Comparison of ENCODE assay signal across 22 cellular contexts in the genomic region with DNA sequence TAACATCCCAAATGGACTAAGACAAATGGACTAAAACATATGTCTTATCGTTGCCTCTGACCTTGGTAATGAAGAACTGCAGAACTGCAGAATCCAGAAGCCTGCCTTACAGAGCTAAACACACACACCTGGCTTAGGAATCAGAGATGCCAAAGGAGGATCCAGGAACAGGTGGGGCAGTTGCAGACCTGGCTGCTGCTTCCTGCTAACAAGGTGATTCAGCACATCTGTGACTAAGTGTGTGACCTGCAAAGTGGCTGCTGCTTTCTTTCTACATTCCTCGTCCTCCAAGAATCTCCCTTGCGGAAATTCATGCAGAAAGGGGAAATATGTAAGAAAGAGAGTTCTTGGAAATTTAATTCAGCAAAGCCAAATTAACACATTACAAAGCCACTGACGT.
DNase-seq lines count a peak whose midpoint lies in the region; ATAC-seq, FAIRE-seq and TF ChIP-seq lines count a peak whose summit lies in the region.
"Had no signal": no experiment of that assay in that cellular context is flagged by ENCODE, and none has a peak within 500 bp of the region (broad histone marks: within the 10 kb centered on the region; RNA-seq: fewer than 3 reads in every experiment).

No MANE protein-coding gene starts in this region.

- no peaks in the 10 kb centered on the region for H3K79me2 ChIP-seq in GM23338 (replicated peaks; ENCODE audit: insufficient read depth)

- ATAC-seq in GM23338 (no peak), heart right ventricle (no peak), pancreas (no peak)
- ATAC-seq: GM12878 had no signal

- no peak overlapping the region for H2AFZ ChIP-seq in GM23338

- peaks cover 0 to 28% (median 0%) of the 10 kb centered on the region in 11 donors for H3K9me3 ChIP-seq in heart right ventricle
- H3K9me3 ChIP-seq in pancreas = no peaks in the 10 kb centered on the region
- H3K9me3 ChIP-seq: SJSA1 had no signal

- WGBS in heart right ventricle, 2 donors = 51 to 68% methylated on average over 4 of the region's 4 CpGs
- WGBS in pancreas, 2 donors = 47 to 55% methylated on average over 4 of the region's 4 CpGs

- H3K27ac Mint-ChIP-seq in GM23338 = peak overlapping the region; percentile 81; the same call in 1 of the 2 replicates

- H3K4me1 Mint-ChIP-seq in GM23338 = peaks cover 6% of the 10 kb centered on the region

- peak; percentile 21 for DNase-seq in GM23338 (ENCODE audit: low spot score)
- DNase-seq in NCI-H510A treated with DMSO at 0.1 percent for 48 hours (lab: John Stamatoyannopoulos, UW) = peak; percentile 43
- DNase-seq in epithelial cell of esophagus (ENCODE audit: low read depth) = peak; percentile 7
- DNase-seq in islet precursor cell = peak; percentile 55
- no peak for DNase-seq in heart right ventricle
- no peak for DNase-seq in NAMALWA (ENCODE audit: low spot score)
- DNase-seq in DMS 273 treated with DMSO at 0.1 percent for 48 hours (lab: John Stamatoyannopoulos, UW) = no peak
- no peak for DNase-seq in pancreas
- DNase-seq: DMS79, EL, GDM1, NCI-H1092 treated with DMSO at 0.1 percent for 48 hours, NCI-H1436, NCI-H187, NCI-H2081 treated with DMSO at 0.1 percent for 48 hours, NCI-H526 treated with DMSO at 0.1 percent for 48 hours, Right ventricle myocardium superior, RPMI8226 had no signal

- peaks cover 5% of the 10 kb centered on the region for H3K36me3 Mint-ChIP-seq in GM23338 (ENCODE audit: low read depth)

- intact Hi-C loops in heart right ventricle (cut with DNase I) (no loop called here), pancreas (cut with DNase I) (no loop called here)

- FAIRE-seq in pancreas (lab: Jason Lieb, UNC) = no peak
- FAIRE-seq: GM12878, H54 had no signal

- H3K4me3 ChIP-seq in GM23338 (no peak overlapping the region), epithelial cell of esophagus (ENCODE audit: low read length) (no peak overlapping the region), heart right ventricle (no peak overlapping the region), pancreas (no peak overlapping the region)
- H3K4me3 ChIP-seq: GM12878, SJSA1 had no signal

- no peaks in the 10 kb centered on the region for H3F3A ChIP-seq in GM23338 (replicated peaks; ENCODE audit: low read depth)

- H3K9me2 ChIP-seq in GM23338 (ENCODE audit: insufficient read depth) = no peaks in the 10 kb centered on the region

- no peaks in the 10 kb centered on the region for H3K27me3 Mint-ChIP-seq in GM23338 (ENCODE audit: insufficient read depth, low read depth, poor library complexity)

- H3K4me1 ChIP-seq in GM23338 (ENCODE audit: insufficient read depth) = no peaks in the 10 kb centered on the region; the same call in 1 of the 2 replicates
- H3K4me1 ChIP-seq in heart right ventricle = no peaks in the 10 kb centered on the region
- no peaks in the 10 kb centered on the region for H3K4me1 ChIP-seq in pancreas
- H3K4me1 ChIP-seq: SJSA1 had no signal

- peaks cover 5% of the 10 kb centered on the region for H3K9me3 Mint-ChIP-seq in GM23338

- TF ChIP-seq CTCF in GM23338 (conservative IDR thresholded peaks at IDR 0.05; ENCODE audit: low read depth in 2 of 2) = no peak
- TF ChIP-seq CTCF in epithelial cell of esophagus (IDR thresholded peaks at IDR 0.05; ENCODE audit: insufficient read depth, low read depth, low read length, missing control alignments) = no peak
- no peak for TF ChIP-seq CTCF in heart right ventricle (IDR thresholded peaks at IDR 0.05)
- no peak for TF ChIP-seq CTCF in pancreas (IDR thresholded peaks at IDR 0.05)

- H3K36me3 ChIP-seq in GM23338 (ENCODE audit: insufficient read depth) = no peaks in the 10 kb centered on the region
- no peaks in the 10 kb centered on the region for H3K36me3 ChIP-seq in heart right ventricle
- no peaks in the 10 kb centered on the region for H3K36me3 ChIP-seq in pancreas
- H3K36me3 ChIP-seq: SJSA1 had no signal

- H3K27me3 ChIP-seq in GM23338 (ENCODE audit: insufficient read depth) = no peaks in the 10 kb centered on the region
- no peaks in the 10 kb centered on the region for H3K27me3 ChIP-seq in heart right ventricle
- no peaks in the 10 kb centered on the region for H3K27me3 ChIP-seq in pancreas
- H3K27me3 ChIP-seq: SJSA1 had no signal

- H4K20me1 ChIP-seq in GM23338 (replicated peaks; ENCODE audit: insufficient read depth) = no peaks in the 10 kb centered on the region

- no peak overlapping the region for H3K4me3 Mint-ChIP-seq in GM23338

- H3K4me2 ChIP-seq in GM23338 = no peak overlapping the region

- H3K27ac ChIP-seq in GM23338 (ENCODE audit: low read depth) = no peak overlapping the region
- H3K27ac ChIP-seq in heart right ventricle = no peak overlapping the region
- H3K27ac ChIP-seq in pancreas = no peak overlapping the region
- H3K27ac ChIP-seq: HL-60, SJSA1 had no signal

TF ChIP-seq in GM23338, 12 proteins besides CTCF, POLR2A, EP300 and RAD21:
- TF ChIP-seq EZH2 (IDR thresholded peaks at IDR 0.05; ENCODE audit: low read depth, unreplicated experiment) (no peak), ZNF331 (CRISPR knock-in tag; IDR thresholded peaks at IDR 0.05; ENCODE audit: low read depth) (no peak)
- TF ChIP-seq, protein P1, sequence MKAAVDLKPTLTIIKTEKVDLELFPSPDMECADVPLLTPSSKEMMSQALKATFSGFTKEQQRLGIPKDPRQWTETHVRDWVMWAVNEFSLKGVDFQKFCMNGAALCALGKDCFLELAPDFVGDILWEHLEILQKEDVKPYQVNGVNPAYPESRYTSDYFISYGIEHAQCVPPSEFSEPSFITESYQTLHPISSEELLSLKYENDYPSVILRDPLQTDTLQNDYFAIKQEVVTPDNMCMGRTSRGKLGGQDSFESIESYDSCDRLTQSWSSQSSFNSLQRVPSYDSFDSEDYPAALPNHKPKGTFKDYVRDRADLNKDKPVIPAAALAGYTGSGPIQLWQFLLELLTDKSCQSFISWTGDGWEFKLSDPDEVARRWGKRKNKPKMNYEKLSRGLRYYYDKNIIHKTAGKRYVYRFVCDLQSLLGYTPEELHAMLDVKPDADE (IDR thresholded peaks at IDR 0.05) = no peak
- TF ChIP-seq, protein P2, sequence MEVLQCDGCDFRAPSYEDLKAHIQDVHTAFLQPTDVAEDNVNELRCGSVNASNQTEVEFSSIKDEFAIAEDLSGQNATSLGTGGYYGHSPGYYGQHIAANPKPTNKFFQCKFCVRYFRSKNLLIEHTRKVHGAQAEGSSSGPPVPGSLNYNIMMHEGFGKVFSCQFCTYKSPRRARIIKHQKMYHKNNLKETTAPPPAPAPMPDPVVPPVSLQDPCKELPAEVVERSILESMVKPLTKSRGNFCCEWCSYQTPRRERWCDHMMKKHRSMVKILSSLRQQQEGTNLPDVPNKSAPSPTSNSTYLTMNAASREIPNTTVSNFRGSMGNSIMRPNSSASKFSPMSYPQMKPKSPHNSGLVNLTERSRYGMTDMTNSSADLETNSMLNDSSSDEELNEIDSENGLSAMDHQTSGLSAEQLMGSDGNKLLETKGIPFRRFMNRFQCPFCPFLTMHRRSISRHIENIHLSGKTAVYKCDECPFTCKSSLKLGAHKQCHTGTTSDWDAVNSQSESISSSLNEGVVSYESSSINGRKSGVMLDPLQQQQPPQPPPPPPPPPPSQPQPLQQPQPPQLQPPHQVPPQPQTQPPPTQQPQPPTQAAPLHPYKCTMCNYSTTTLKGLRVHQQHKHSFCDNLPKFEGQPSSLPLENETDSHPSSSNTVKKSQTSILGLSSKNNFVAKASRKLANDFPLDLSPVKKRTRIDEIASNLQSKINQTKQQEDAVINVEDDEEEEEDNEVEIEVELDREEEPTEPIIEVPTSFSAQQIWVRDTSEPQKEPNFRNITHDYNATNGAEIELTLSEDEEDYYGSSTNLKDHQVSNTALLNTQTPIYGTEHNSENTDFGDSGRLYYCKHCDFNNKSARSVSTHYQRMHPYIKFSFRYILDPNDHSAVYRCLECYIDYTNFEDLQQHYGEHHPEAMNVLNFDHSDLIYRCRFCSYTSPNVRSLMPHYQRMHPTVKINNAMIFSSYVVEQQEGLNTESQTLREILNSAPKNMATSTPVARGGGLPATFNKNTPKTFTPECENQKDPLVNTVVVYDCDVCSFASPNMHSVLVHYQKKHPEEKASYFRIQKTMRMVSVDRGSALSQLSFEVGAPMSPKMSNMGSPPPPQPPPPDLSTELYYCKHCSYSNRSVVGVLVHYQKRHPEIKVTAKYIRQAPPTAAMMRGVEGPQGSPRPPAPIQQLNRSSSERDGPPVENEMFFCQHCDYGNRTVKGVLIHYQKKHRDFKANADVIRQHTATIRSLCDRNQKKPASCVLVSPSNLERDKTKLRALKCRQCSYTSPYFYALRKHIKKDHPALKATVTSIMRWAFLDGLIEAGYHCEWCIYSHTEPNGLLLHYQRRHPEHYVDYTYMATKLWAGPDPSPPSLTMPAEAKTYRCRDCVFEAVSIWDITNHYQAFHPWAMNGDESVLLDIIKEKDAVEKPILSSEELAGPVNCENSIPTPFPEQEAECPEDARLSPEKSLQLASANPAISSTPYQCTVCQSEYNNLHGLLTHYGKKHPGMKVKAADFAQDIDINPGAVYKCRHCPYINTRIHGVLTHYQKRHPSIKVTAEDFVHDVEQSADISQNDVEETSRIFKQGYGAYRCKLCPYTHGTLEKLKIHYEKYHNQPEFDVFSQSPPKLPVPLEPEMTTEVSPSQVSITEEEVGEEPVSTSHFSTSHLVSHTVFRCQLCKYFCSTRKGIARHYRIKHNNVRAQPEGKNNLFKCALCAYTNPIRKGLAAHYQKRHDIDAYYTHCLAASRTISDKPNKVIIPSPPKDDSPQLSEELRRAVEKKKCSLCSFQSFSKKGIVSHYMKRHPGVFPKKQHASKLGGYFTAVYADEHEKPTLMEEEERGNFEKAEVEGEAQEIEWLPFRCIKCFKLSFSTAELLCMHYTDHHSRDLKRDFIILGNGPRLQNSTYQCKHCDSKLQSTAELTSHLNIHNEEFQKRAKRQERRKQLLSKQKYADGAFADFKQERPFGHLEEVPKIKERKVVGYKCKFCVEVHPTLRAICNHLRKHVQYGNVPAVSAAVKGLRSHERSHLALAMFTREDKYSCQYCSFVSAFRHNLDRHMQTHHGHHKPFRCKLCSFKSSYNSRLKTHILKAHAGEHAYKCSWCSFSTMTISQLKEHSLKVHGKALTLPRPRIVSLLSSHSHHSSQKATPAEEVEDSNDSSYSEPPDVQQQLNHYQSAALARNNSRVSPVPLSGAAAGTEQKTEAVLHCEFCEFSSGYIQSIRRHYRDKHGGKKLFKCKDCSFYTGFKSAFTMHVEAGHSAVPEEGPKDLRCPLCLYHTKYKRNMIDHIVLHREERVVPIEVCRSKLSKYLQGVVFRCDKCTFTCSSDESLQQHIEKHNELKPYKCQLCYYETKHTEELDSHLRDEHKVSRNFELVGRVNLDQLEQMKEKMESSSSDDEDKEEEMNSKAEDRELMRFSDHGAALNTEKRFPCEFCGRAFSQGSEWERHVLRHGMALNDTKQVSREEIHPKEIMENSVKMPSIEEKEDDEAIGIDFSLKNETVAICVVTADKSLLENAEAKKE (CRISPR knock-in tag; IDR thresholded peaks at IDR 0.05) = no peak

Comparison
In these comparisons a context has a peak if more than half of its experiments do, and no peak if none do; other contexts are left out.
1. DNase-seq: peak in GM23338 (single experiment), NCI-H510A treated with DMSO at 0.1 percent for 48 hours (single experiment), epithelial cell of esophagus (single experiment) and islet precursor cell (single experiment); none in heart right ventricle (0 of 2), NAMALWA (single experiment), DMS 273 treated with DMSO at 0.1 percent for 48 hours (single experiment) and pancreas (0 of 6).